In genomic region chr16:47475786-47476185, GRCh38 we compare ENCODE assay signal across 19 cellular contexts. TPM values are rescaled to one million over a fixed set of nuclear protein-coding genes. Genes with fewer than 3 reads are reported as not detected.
DNase-seq lines count a peak whose midpoint lies in the region; ATAC-seq and TF ChIP-seq lines count a peak whose summit lies in the region.
"Had no signal": no experiment of that assay in that cellular context is flagged by ENCODE, and none has a peak within 500 bp of the region (broad histone marks: within the 10 kb centered on the region; RNA-seq: fewer than 3 reads in every experiment).

No MANE protein-coding gene starts in this region.

- no peak overlapping the region for H3K4me3 Mint-ChIP-seq in activated B cell treated with CpG ODN at 0.5 μM for 24 hours
- H3K4me3 Mint-ChIP-seq: endodermal cell; natural killer cell treated with Interleukin-12 subunit alpha and Interleukin-12 subunit beta and Interleukin-15 and Interleukin-18, amount 100 ng/mL, for 72 hours had no signal

- POLR2A ChIA-PET in AG04449 (lab: Yijun Ruan, JAX) (interaction anchor here (0.7 to 2.2 kb wide), 2 partner anchors 15 to 169 kb away, joined by 3 to 8 read pairs; partner anchors contain the start of genes ITFG1 and PHKB), activated B cell treated with CpG ODN at 0.5 μM for 24 hours (lab: Charles Lee) (interaction anchor here (0.7 to 0.9 kb wide), 2 partner anchors 16 to 453 kb away, joined by 3 read pairs; no protein-coding TSS in a partner anchor)

- no peak for ATAC-seq in activated B cell treated with CpG ODN at 0.5 μM for 24 hours (ENCODE audit: low read depth)
- no peak for ATAC-seq in HG03025 (IDR thresholded peaks at IDR 0.05; ENCODE audit: low FRiP score, unreplicated experiment)
- ATAC-seq: A549; gastroesophageal sphincter; natural killer cell treated with Interleukin-12 subunit alpha and Interleukin-12 subunit beta and Interleukin-15 and Interleukin-18, amount 100 ng/mL, for 72 hours had no signal

- peaks cover 20% of the 10 kb centered on the region for H3K36me3 Mint-ChIP-seq in activated B cell treated with CpG ODN at 0.5 μM for 24 hours (ENCODE audit: low read depth)
- H3K36me3 Mint-ChIP-seq: natural killer cell treated with Interleukin-12 subunit alpha and Interleukin-12 subunit beta and Interleukin-15 and Interleukin-18, amount 100 ng/mL, for 72 hours had no signal

- DNase-seq in AG04449 (ENCODE audit: low read depth, low spot score) = peak; percentile 16
- DNase-seq in activated B cell treated with CpG ODN at 0.5 μM for 24 hours = no peak
- DNase-seq in fibroblast of villous mesenchyme (ENCODE audit: low read depth) = peak; percentile 48
- peak; percentile 53 for DNase-seq in myocyte (ENCODE audit: low read depth)
- no peak for DNase-seq in Kasumi-1 (lab: John Stamatoyannopoulos, UW)
- DNase-seq in NCI-H526 (lab: John Stamatoyannopoulos, UW) = no peak
- DNase-seq in hepatic stellate cell (ENCODE audit: low spot score) = no peak
- DNase-seq: activated CD4-positive, alpha-beta T cell treated with anti-CD3 and anti-CD28 coated beads for 48 hours; activated effector memory CD4-positive, alpha-beta T cell treated with Interleukin-2 at 50 U/mL for 16 hours; endodermal cell; NCI-H1694 treated with DMSO at 0.1 percent for 48 hours; NCI-H345; stimulated activated naive CD4-positive, alpha-beta T cell; T1000; tibial artery had no signal

- no peaks in the 10 kb centered on the region for H3K27me3 Mint-ChIP-seq in activated B cell treated with CpG ODN at 0.5 μM for 24 hours
- H3K27me3 Mint-ChIP-seq: natural killer cell treated with Interleukin-12 subunit alpha and Interleukin-12 subunit beta and Interleukin-15 and Interleukin-18, amount 100 ng/mL, for 72 hours had no signal

- H3K4me1 Mint-ChIP-seq in activated B cell treated with CpG ODN at 0.5 μM for 24 hours = peaks cover 43% of the 10 kb centered on the region

- intact Hi-C loops in activated B cell treated with CpG ODN at 0.5 μM for 24 hours (cut with micrococcal nuclease) = loop anchor here (2.0 kb wide), 1 partner anchor 17 kb away; no protein-coding TSS in a partner anchor

- H3K4me3 ChIP-seq in AG04449 (ENCODE audit: low read depth, low read length) (no peak overlapping the region), fibroblast of villous mesenchyme (ENCODE audit: low read depth, low read length) (no peak overlapping the region)
- H3K4me3 ChIP-seq: A549, gastroesophageal sphincter, tibial artery had no signal

- no peak for TF ChIP-seq CTCF in AG04449 (IDR thresholded peaks at IDR 0.05; ENCODE audit: insufficient read depth, low read length, missing control alignments)
- TF ChIP-seq CTCF in activated B cell treated with CpG ODN at 0.5 μM for 24 hours (IDR thresholded peaks at IDR 0.05) = no peak
- TF ChIP-seq CTCF in fibroblast of villous mesenchyme (IDR thresholded peaks at IDR 0.05; ENCODE audit: insufficient read depth, low read depth, low read length) = no peak

- CTCF ChIA-PET in AG04449 (lab: Yijun Ruan, JAX) (no interaction called here), activated B cell treated with CpG ODN at 0.5 μM for 24 hours (lab: Charles Lee) (no interaction called here)

- H3K9me3 Mint-ChIP-seq in activated B cell treated with CpG ODN at 0.5 μM for 24 hours = no peaks in the 10 kb centered on the region
- H3K9me3 Mint-ChIP-seq: natural killer cell treated with Interleukin-12 subunit alpha and Interleukin-12 subunit beta and Interleukin-15 and Interleukin-18, amount 100 ng/mL, for 72 hours had no signal

- H3K27ac Mint-ChIP-seq in activated B cell treated with CpG ODN at 0.5 μM for 24 hours = peak overlapping the region; percentile 24
- H3K27ac Mint-ChIP-seq: endodermal cell; natural killer cell treated with Interleukin-12 subunit alpha and Interleukin-12 subunit beta and Interleukin-15 and Interleukin-18, amount 100 ng/mL, for 72 hours had no signal

RNA-seq across cellular contexts. Expression of gene PHKB, which starts 14.7 kb away (rescaled TPM):
- total RNA-seq in activated B cell treated with CpG ODN at 0.5 μM for 24 hours (94.8 and 110 TPM in 2 replicates), fibroblast of villous mesenchyme (79.9 and 104 TPM in 2 replicates), myocyte (29.0 and 34.8 TPM in 2 replicates)
- 27.4 TPM for polyA plus RNA-seq in myocyte (2012)

RNA-seq across cellular contexts. Expression of gene ITFG1, which starts 14.9 kb away (rescaled TPM):
- 23.8 and 30.9 TPM in 2 replicates for total RNA-seq in activated B cell treated with CpG ODN at 0.5 μM for 24 hours
- total RNA-seq in fibroblast of villous mesenchyme = 46.4 and 79.0 TPM in 2 replicates
- 78.4 and 97.2 TPM in 2 replicates for total RNA-seq in myocyte
- polyA plus RNA-seq in myocyte (2012) = 63.9 TPM

Comparison
In these comparisons a context has a peak if more than half of its experiments do, and no peak if none do; other contexts are left out.
1. DNase-seq: peak in AG04449 (single experiment), fibroblast of villous mesenchyme (single experiment) and myocyte (single experiment); none in activated B cell treated with CpG ODN at 0.5 μM for 24 hours (single experiment), Kasumi-1 (0 of 2), NCI-H526 (0 of 2) and hepatic stellate cell (single experiment).